In genomic region chr9:100098241-100098886, GRCh38 we compare ENCODE assay signal across 8 cellular contexts. TPM values are rescaled to one million over a fixed set of nuclear protein-coding genes. Genes with fewer than 3 reads are reported as not detected.
DNase-seq lines count a peak whose midpoint lies in the region; ATAC-seq, FAIRE-seq and TF ChIP-seq lines count a peak whose summit lies in the region.

No MANE protein-coding gene starts in this region.

- TF ChIP-seq CTCF in gastroesophageal sphincter (IDR thresholded peaks at IDR 0.05) (no peak), neural crest cell (conservative IDR thresholded peaks at IDR 0.05) (no peak)

- H3K27me3 ChIP-seq in NT2/D1 (ENCODE audit: insufficient read depth, insufficient read length) (no peaks in the 10 kb centered on the region), gastroesophageal sphincter (no peaks in the 10 kb centered on the region), aorta (ENCODE audit: control insufficient read depth in 1 of 2, insufficient read depth in 2 of 2, low read length in 1 of 2) (no peaks in the 10 kb centered on the region)

- H3K9me3 ChIP-seq in NT2/D1 (ENCODE audit: insufficient read depth, low read length) (no peaks in the 10 kb centered on the region), gastroesophageal sphincter (no peaks in the 10 kb centered on the region), aorta (ENCODE audit: control insufficient read depth, low read length) (no peaks in the 10 kb centered on the region)

- 0% methylated on average over 2 to 10 of the region's 34 CpGs for WGBS in gastroesophageal sphincter (ENCODE audit: low coverage in 1 of 2), 2 donors
- WGBS in aorta, 2 donors: 0% methylated on average over 33 to 34 of the region's 34 CpGs

- H3K27ac Mint-ChIP-seq in activated naive CD4-positive, alpha-beta T cell treated with anti-CD3 and anti-CD28 coated beads, Interleukin-2, amount 50 U/mL, for 24 hours: peak overlapping the region; percentile 95
- peak overlapping the region; percentile 99 for H3K27ac Mint-ChIP-seq in neural crest cell (ENCODE audit: unreplicated experiment)

- H3K27me3 Mint-ChIP-seq in activated naive CD4-positive, alpha-beta T cell treated with anti-CD3 and anti-CD28 coated beads, Interleukin-2, amount 50 U/mL, for 24 hours: no peaks in the 10 kb centered on the region
- H3K27me3 Mint-ChIP-seq in neural crest cell (ENCODE audit: low read depth): no peaks in the 10 kb centered on the region

- H3K36me3 Mint-ChIP-seq in activated naive CD4-positive, alpha-beta T cell treated with anti-CD3 and anti-CD28 coated beads, Interleukin-2, amount 50 U/mL, for 24 hours: peaks cover 1% of the 10 kb centered on the region
- no peaks in the 10 kb centered on the region for H3K36me3 Mint-ChIP-seq in neural crest cell (ENCODE audit: low read depth)

- H3K27ac ChIP-seq in gastroesophageal sphincter (peak overlapping the region; percentile 77 to 93 (median 90)), aorta (ENCODE audit: low read depth in 1 of 2, low read length in 2 of 2) (peak overlapping the region; percentile 13 to 17)

- H3K4me1 Mint-ChIP-seq in activated naive CD4-positive, alpha-beta T cell treated with anti-CD3 and anti-CD28 coated beads, Interleukin-2, amount 50 U/mL, for 24 hours: peaks cover 54% of the 10 kb centered on the region
- peaks cover 30% of the 10 kb centered on the region for H3K4me1 Mint-ChIP-seq in neural crest cell

- intact Hi-C loops in aorta (cut with DNase I): loop anchor here in 1 of 2 donors (5.0 kb wide), 1 partner anchor 276 kb away; the partner anchor contains the start of gene NR4A3

- peak overlapping the region; percentile 98 for H3K4me3 Mint-ChIP-seq in activated naive CD4-positive, alpha-beta T cell treated with anti-CD3 and anti-CD28 coated beads, Interleukin-2, amount 50 U/mL, for 24 hours
- peak overlapping the region; percentile 100 for H3K4me3 Mint-ChIP-seq in neural crest cell

- ATAC-seq in GM19467 (IDR thresholded peaks at IDR 0.05; ENCODE audit: unreplicated experiment) (peak; percentile 7), gastroesophageal sphincter (peak; percentile 20), aorta (ENCODE audit: low FRiP score) (peak; percentile 68)

- H3K9ac ChIP-seq in NT2/D1 (ENCODE audit: insufficient read length, low read depth): peak overlapping the region; percentile 88

- no peaks in the 10 kb centered on the region for H3K9me3 Mint-ChIP-seq in activated naive CD4-positive, alpha-beta T cell treated with anti-CD3 and anti-CD28 coated beads, Interleukin-2, amount 50 U/mL, for 24 hours
- H3K9me3 Mint-ChIP-seq in neural crest cell: no peaks in the 10 kb centered on the region

- no peak for TF ChIP-seq EP300 in gastroesophageal sphincter (IDR thresholded peaks at IDR 0.05)

- H3K36me3 ChIP-seq in NT2/D1 (ENCODE audit: insufficient read depth, insufficient read length, low read length) (peaks cover 15% of the 10 kb centered on the region), gastroesophageal sphincter (peaks cover 0 to 20% of the 10 kb centered on the region in 2 donors), aorta (ENCODE audit: control insufficient read depth in 1 of 2, insufficient read depth in 2 of 2, low read length in 1 of 2) (peaks cover 0 to 2% of the 10 kb centered on the region in 2 donors)

- H3K4me1 ChIP-seq in NT2/D1 (ENCODE audit: insufficient read depth, insufficient read length) (no peaks in the 10 kb centered on the region), gastroesophageal sphincter (peaks cover 7 to 43% (median 11%) of the 10 kb centered on the region in 3 donors), aorta (ENCODE audit: control insufficient read depth in 1 of 2, insufficient read depth in 2 of 2, low read length in 2 of 2) (no peaks in the 10 kb centered on the region)

- FAIRE-seq in HTR-8/SVneo (lab: Jason Lieb, UNC): no peak

- no peak for TF ChIP-seq POLR2A in gastroesophageal sphincter (IDR thresholded peaks at IDR 0.05)

- DNase-seq in COR-L47 (lab: John Stamatoyannopoulos, UW) (peak; percentile 22), HTR-8/SVneo (ENCODE audit: insufficient read length, low spot score) (peak; percentile 15), NT2/D1 (ENCODE audit: low read depth, low spot score) (peak; percentile 46), neural crest cell (ENCODE audit: low read depth, low spot score) (no peak), aorta (peak in 1 of 2 donors; percentile 69)

- H3K4me3 ChIP-seq in NT2/D1 (ENCODE audit: insufficient read length, low read depth) (peak overlapping the region; percentile 99), gastroesophageal sphincter (peak overlapping the region; percentile 90 to 97), aorta (ENCODE audit: low read length in 2 of 2) (peak overlapping the region; percentile 33 to 83)

RNA-seq across cellular contexts. Expression of gene ERP44, which starts 0.4 kb away (rescaled TPM):
- total RNA-seq in gastroesophageal sphincter (10 to 100 TPM; 13.7 to 19.2 (median 13.8) TPM), neural crest cell (13.3 and 13.6 TPM in 2 replicates), aorta (10 to 100 TPM; 18.3 to 19.1 TPM)
- 10 to 100 TPM; 10.5 to 15.3 TPM for polyA plus RNA-seq in aorta

RNA-seq across cellular contexts. Expression of gene INVS, which starts 0.7 kb away (rescaled TPM):
- total RNA-seq in gastroesophageal sphincter (10 to 100 TPM; 18.3 to 35.0 (median 25.6) TPM), neural crest cell (22.9 and 25.6 TPM in 2 replicates), aorta (10 to 100 TPM; 19.6 to 33.3 TPM)
- polyA plus RNA-seq in aorta: 1 to 10 TPM; 4.1 to 6.7 TPM

Comparison
In these comparisons a context has a peak if more than half of its experiments do, and no peak if none do; other contexts are left out.
1. ATAC-seq: peak in every context shown above with its lines; median percentile 68 in aorta; 20 in gastroesophageal sphincter; 7 in GM19467.